ENCODE assay signal across 11 cellular contexts in the genomic region with DNA sequence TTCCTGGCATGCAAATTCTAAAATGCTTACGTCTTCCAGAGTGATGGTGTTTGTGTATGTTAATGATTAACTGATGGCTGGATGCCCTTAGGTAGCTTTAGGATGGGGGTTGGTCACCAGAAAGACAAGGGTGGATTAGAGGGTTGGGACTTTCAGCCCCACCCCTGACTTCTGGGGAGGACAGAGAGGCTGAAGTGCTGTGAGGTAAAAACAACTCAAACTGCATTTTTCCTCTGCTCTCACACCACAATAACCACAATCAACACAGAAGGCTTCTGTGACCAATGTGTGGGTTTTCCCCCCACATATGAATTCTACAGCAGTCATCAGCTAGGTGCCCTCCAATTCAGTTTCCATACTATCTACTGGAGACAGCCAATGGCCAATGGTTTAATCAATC. TPM values are rescaled to one million over a fixed set of nuclear protein-coding genes. Genes with fewer than 3 reads are reported as not detected.
A peak's percentile ranks its signal among the peaks of the same experiment; 100 is the strongest.
DNase-seq lines count a peak whose midpoint lies in the region; ATAC-seq and TF ChIP-seq lines count a peak whose summit lies in the region.
"Had no signal": no experiment of that assay in that cellular context is flagged by ENCODE, and none has a peak within 500 bp of the region (broad histone marks: within the 10 kb centered on the region; RNA-seq: fewer than 3 reads in every experiment).

No MANE protein-coding gene starts in this region.

- no peaks in the 10 kb centered on the region for H3K36me3 ChIP-seq in mesendoderm (ENCODE audit: control insufficient read depth, insufficient read depth, low read length)

- no peak overlapping the region for H3K4ac ChIP-seq in mesendoderm (ENCODE audit: low read depth, low read length)

- H3K56ac ChIP-seq in mesendoderm (ENCODE audit: low read length): no peak overlapping the region

- no peak overlapping the region for H2BK15ac ChIP-seq in mesendoderm (replicated peaks; ENCODE audit: low read depth)

- no peaks in the 10 kb centered on the region for H3K27me3 ChIP-seq in mesendoderm (ENCODE audit: insufficient read depth, low read length, poor library complexity)

- H3K4me3 ChIP-seq in mesendoderm (ENCODE audit: low read length): no peak overlapping the region

- H3K4me1 Mint-ChIP-seq in activated naive CD8-positive, alpha-beta T cell treated with anti-CD3 and anti-CD28 coated beads, Interleukin-2, amount 50 U/mL, for 24 hours: peaks cover 15% of the 10 kb centered on the region
- H3K4me1 Mint-ChIP-seq in activated naive CD8-positive, alpha-beta T cell treated with anti-CD3 and anti-CD28 coated beads for 36 hours: peaks cover 3% of the 10 kb centered on the region
- peaks cover 11% of the 10 kb centered on the region for H3K4me1 Mint-ChIP-seq in stimulated activated naive CD8-positive, alpha-beta T cell treated with anti-CD3 and anti-CD28 coated beads, Interleukin-15, amount 100 ng/mL, for 72 hours

- WGBS in mesendoderm (ENCODE audit: extremely low coverage, insufficient coverage, low lambda C conversion rate): no CpG with 5 or more reads among the region's 1 CpG

- no peaks in the 10 kb centered on the region for H3K9me3 Mint-ChIP-seq in activated naive CD8-positive, alpha-beta T cell treated with anti-CD3 and anti-CD28 coated beads, Interleukin-2, amount 50 U/mL, for 24 hours
- no peaks in the 10 kb centered on the region for H3K9me3 Mint-ChIP-seq in activated naive CD8-positive, alpha-beta T cell treated with anti-CD3 and anti-CD28 coated beads for 36 hours
- H3K9me3 Mint-ChIP-seq in stimulated activated naive CD8-positive, alpha-beta T cell treated with anti-CD3 and anti-CD28 coated beads, Interleukin-15, amount 100 ng/mL, for 72 hours: no peaks in the 10 kb centered on the region

- no peak overlapping the region for H4K8ac ChIP-seq in mesendoderm (ENCODE audit: low read depth, low read length)

- H2BK5ac ChIP-seq in mesendoderm (ENCODE audit: low read length): no peak overlapping the region

- H3K9ac ChIP-seq in mesendoderm (ENCODE audit: low read length): no peak overlapping the region

- no peaks in the 10 kb centered on the region for H3K79me2 ChIP-seq in mesendoderm (ENCODE audit: control insufficient read depth, insufficient read depth, low read length)

- no peak overlapping the region for H2AK5ac ChIP-seq in mesendoderm (ENCODE audit: low read length)

- H3K27ac ChIP-seq in mesendoderm (ENCODE audit: low read depth, low read length): no peak overlapping the region

- H3K36me3 Mint-ChIP-seq in activated naive CD8-positive, alpha-beta T cell treated with anti-CD3 and anti-CD28 coated beads, Interleukin-2, amount 50 U/mL, for 24 hours (ENCODE audit: low read depth): no peaks in the 10 kb centered on the region
- no peaks in the 10 kb centered on the region for H3K36me3 Mint-ChIP-seq in activated naive CD8-positive, alpha-beta T cell treated with anti-CD3 and anti-CD28 coated beads for 36 hours
- H3K36me3 Mint-ChIP-seq: activated naive CD8-positive, alpha-beta T cell had no signal

- peak; percentile 88 for ATAC-seq in activated naive CD8-positive, alpha-beta T cell treated with anti-CD3 and anti-CD28 coated beads, Interleukin-2, amount 50 U/mL, for 24 hours
- peak; percentile 77 for ATAC-seq in HG02884 (IDR thresholded peaks at IDR 0.05; ENCODE audit: unreplicated experiment)
- peak; percentile 91 for ATAC-seq in stimulated activated naive CD8-positive, alpha-beta T cell treated with anti-CD3 and anti-CD28 coated beads, Interleukin-15, amount 100 ng/mL, for 72 hours

- H3K4me2 ChIP-seq in mesendoderm (ENCODE audit: low read length): no peak overlapping the region

- no peak overlapping the region for H4K5ac ChIP-seq in mesendoderm (ENCODE audit: low read length)

- H3K27me3 Mint-ChIP-seq in activated naive CD8-positive, alpha-beta T cell treated with anti-CD3 and anti-CD28 coated beads, Interleukin-2, amount 50 U/mL, for 24 hours: peaks cover 22% of the 10 kb centered on the region
- H3K27me3 Mint-ChIP-seq in activated naive CD8-positive, alpha-beta T cell treated with anti-CD3 and anti-CD28 coated beads for 36 hours: peaks cover 52% of the 10 kb centered on the region
- peaks cover 21% of the 10 kb centered on the region for H3K27me3 Mint-ChIP-seq in stimulated activated naive CD8-positive, alpha-beta T cell treated with anti-CD3 and anti-CD28 coated beads, Interleukin-15, amount 100 ng/mL, for 72 hours

- no peaks in the 10 kb centered on the region for H3K79me1 ChIP-seq in mesendoderm (ENCODE audit: low read length)

- H3K4me3 Mint-ChIP-seq in activated naive CD8-positive, alpha-beta T cell treated with anti-CD3 and anti-CD28 coated beads, Interleukin-2, amount 50 U/mL, for 24 hours: no peak overlapping the region
- no peak overlapping the region for H3K4me3 Mint-ChIP-seq in activated naive CD8-positive, alpha-beta T cell treated with anti-CD3 and anti-CD28 coated beads for 36 hours
- no peak overlapping the region for H3K4me3 Mint-ChIP-seq in stimulated activated naive CD8-positive, alpha-beta T cell treated with anti-CD3 and anti-CD28 coated beads, Interleukin-15, amount 100 ng/mL, for 72 hours
- H3K4me3 Mint-ChIP-seq: activated naive CD8-positive, alpha-beta T cell had no signal

- DNase-seq in activated naive CD8-positive, alpha-beta T cell treated with anti-CD3 and anti-CD28 coated beads, Interleukin-2, amount 50 U/mL, for 24 hours: no peak
- no peak for DNase-seq in activated naive CD8-positive, alpha-beta T cell treated with anti-CD3 and anti-CD28 coated beads for 36 hours
- DNase-seq in M059J (ENCODE audit: low read depth): peak; percentile 22
- DNase-seq in stimulated activated naive CD8-positive, alpha-beta T cell treated with anti-CD3 and anti-CD28 coated beads, Interleukin-15, amount 100 ng/mL, for 72 hours: peak in 1 of 2 donors; percentile 35
- no peak for DNase-seq in erythroblast (lab: John Stamatoyannopoulos, UW)
- no peak for DNase-seq in DMS153 treated with DMSO at 0.1 percent for 48 hours (lab: John Stamatoyannopoulos, UW; ENCODE audit: unreplicated experiment)
- no peak for DNase-seq in mesendoderm
- DNase-seq: NCI-H2107; stimulated activated CD4-positive, alpha-beta T cell treated with anti-CD3 and anti-CD28 coated beads, Interleukin-2, amount 100 ng/mL, for 24 hours had no signal

- no peak overlapping the region for H2BK120ac ChIP-seq in mesendoderm (ENCODE audit: low read depth, low read length)

- no peak for TF ChIP-seq POLR2A in erythroblast (IDR thresholded peaks at IDR 0.05; ENCODE audit: low read length)

- H3K4me1 ChIP-seq in mesendoderm (ENCODE audit: control insufficient read depth, low read depth, low read length): no peaks in the 10 kb centered on the region

- no peak overlapping the region for H3K18ac ChIP-seq in mesendoderm (ENCODE audit: low read length)

- peak overlapping the region; percentile 25 for H3K27ac Mint-ChIP-seq in activated naive CD8-positive, alpha-beta T cell treated with anti-CD3 and anti-CD28 coated beads, Interleukin-2, amount 50 U/mL, for 24 hours
- no peak overlapping the region for H3K27ac Mint-ChIP-seq in activated naive CD8-positive, alpha-beta T cell treated with anti-CD3 and anti-CD28 coated beads for 36 hours
- H3K27ac Mint-ChIP-seq in stimulated activated naive CD8-positive, alpha-beta T cell treated with anti-CD3 and anti-CD28 coated beads, Interleukin-15, amount 100 ng/mL, for 72 hours: no peak overlapping the region
- H3K27ac Mint-ChIP-seq: activated naive CD8-positive, alpha-beta T cell had no signal

- no peak overlapping the region for H3K23ac ChIP-seq in mesendoderm (ENCODE audit: low read length)

RNA-seq across cellular contexts. Expression of gene DDIT4L, which starts 18.7 kb away (rescaled TPM):
- total RNA-seq in activated naive CD8-positive, alpha-beta T cell treated with anti-CD3 and anti-CD28 coated beads for 36 hours: under 1 TPM in 1 of 2 experiments, not detected in 1; 0.34 TPM
- total RNA-seq in M059J (2014; rRNA removed; shearing (Covaris generic)): 2.7 and 5.5 TPM in 2 replicates
- 1.00 TPM for polyA plus RNA-seq in mesendoderm (2013, experiment 1 of 2)
- 1.2 TPM for polyA plus RNA-seq in mesendoderm (2013, experiment 2 of 2)
